In genomic region chr7:12706900-12707536, GRCh38 we compare ENCODE assay signal across 12 cellular contexts. TPM values are rescaled to one million over a fixed set of nuclear protein-coding genes. Genes with fewer than 3 reads are reported as not detected.
DNase-seq lines count a peak whose midpoint lies in the region; FAIRE-seq and TF ChIP-seq lines count a peak whose summit lies in the region.
"Had no signal": no experiment of that assay in that cellular context is flagged by ENCODE, and none has a peak within 500 bp of the region (broad histone marks: within the 10 kb centered on the region; RNA-seq: fewer than 3 reads in every experiment).

No MANE protein-coding gene starts in this region.

- no peaks in the 10 kb centered on the region for H3K79me2 ChIP-seq in osteoblast (ENCODE audit: insufficient read depth, low read length)

- H3K9me3 ChIP-seq in osteoblast (ENCODE audit: low read depth, low read length) = no peaks in the 10 kb centered on the region
- H3K9me3 ChIP-seq: SJSA1, uterus had no signal

- H3K36me3 ChIP-seq in osteoblast (ENCODE audit: insufficient read depth, low read length) = no peaks in the 10 kb centered on the region
- H3K36me3 ChIP-seq: SJSA1, uterus had no signal

- H4K20me1 ChIP-seq in osteoblast (ENCODE audit: insufficient read depth, low read length) = no peaks in the 10 kb centered on the region

- TF ChIP-seq CTCF in epithelial cell of esophagus (IDR thresholded peaks at IDR 0.05; ENCODE audit: insufficient read depth, low read depth, low read length, missing control alignments) (no peak), osteoblast (IDR thresholded peaks at IDR 0.05; ENCODE audit: extremely low read depth, low read depth, low read length) (no peak), D721Med (IDR thresholded peaks at IDR 0.05; ENCODE audit: insufficient read depth, missing control alignments) (no peak)

- no peak for FAIRE-seq in D721Med (lab: Jason Lieb, UNC)

- H3K4me3 ChIP-seq in epithelial cell of esophagus (ENCODE audit: low read length) = no peak overlapping the region
- H3K4me3 ChIP-seq in osteoblast (ENCODE audit: insufficient read depth, low read length) = no peak overlapping the region
- H3K4me3 ChIP-seq: SJSA1, uterus had no signal

- no peaks in the 10 kb centered on the region for H3K27me3 ChIP-seq in osteoblast (ENCODE audit: insufficient read depth, low read length)
- H3K27me3 ChIP-seq: SJSA1, uterus had no signal

- no peak overlapping the region for H3K4me2 ChIP-seq in osteoblast (ENCODE audit: insufficient read depth, low read length)

- H2AFZ ChIP-seq in osteoblast (ENCODE audit: low read length) = no peak overlapping the region

- peaks cover 27% of the 10 kb centered on the region for H3K4me1 ChIP-seq in osteoblast (ENCODE audit: insufficient read depth, low read length)
- H3K4me1 ChIP-seq: uterus had no signal

- DNase-seq in HCEC 1CT = peak; percentile 80
- peak; percentile 37 for DNase-seq in NCI-H510A (lab: John Stamatoyannopoulos, UW)
- peak; percentile 79 for DNase-seq in epithelial cell of esophagus (ENCODE audit: low read depth)
- DNase-seq in renal cortical epithelial cell (ENCODE audit: low read depth) = peak; percentile 86
- no peak for DNase-seq in substantia nigra (lab: John Stamatoyannopoulos, UW)
- no peak for DNase-seq in osteoblast (ENCODE audit: insufficient read length, low spot score, missing footprints)
- no peak for DNase-seq in D721Med (ENCODE audit: insufficient read length, low spot score)
- no peak for DNase-seq in activated naive CD4-positive, alpha-beta T cell treated with Interleukin-2 at 50 U/mL for 16 hours
- DNase-seq: activated CD4-positive, alpha-beta T cell treated with anti-CD3 and anti-CD28 coated beads for 48 hours; posterior cingulate gyrus; uterus had no signal

- no peak overlapping the region for H3K27ac ChIP-seq in substantia nigra (ENCODE audit: low read depth, low read length, poor library complexity, severe bottlenecking)
- H3K27ac ChIP-seq in osteoblast (ENCODE audit: low read depth, low read length) = no peak overlapping the region
- H3K27ac ChIP-seq: SJSA1, uterus had no signal

RNA-seq across cellular contexts. Expression of gene ARL4A, which starts 19.6 kb away (rescaled TPM):
- total RNA-seq in renal cortical epithelial cell = 27.7 and 32.1 TPM in 2 replicates
- 20.6 and 25.3 TPM in 2 replicates for total RNA-seq in osteoblast

Comparison
In these comparisons a context has a peak if more than half of its experiments do, and no peak if none do; other contexts are left out.
1. DNase-seq: peak in HCEC 1CT (single experiment), NCI-H510A (single experiment), epithelial cell of esophagus (single experiment) and renal cortical epithelial cell (single experiment); none in substantia nigra (0 of 49), osteoblast (single experiment), D721Med (single experiment) and activated naive CD4-positive, alpha-beta T cell treated with Interleukin-2 at 50 U/mL for 16 hours (single experiment).